Comparison of ENCODE assay signal across 23 cellular contexts in genomic region chr16:85990861-85991301, GRCh38.
DNase-seq lines count a peak whose midpoint lies in the region; ATAC-seq and TF ChIP-seq lines count a peak whose summit lies in the region.
"Had no signal": no experiment of that assay in that cellular context is flagged by ENCODE, and none has a peak within 500 bp of the region (broad histone marks: within the 10 kb centered on the region; RNA-seq: fewer than 3 reads in every experiment).

No MANE protein-coding gene starts in this region.

- no peaks in the 10 kb centered on the region for H3K36me3 ChIP-seq in endodermal cell (ENCODE audit: control insufficient read depth, insufficient read depth, low read length)
- H3K36me3 ChIP-seq: heart left ventricle, left ventricle myocardium inferior, stomach, transverse colon had no signal

- 89 to 100% methylated on average over 5 to 12 of the region's 12 CpGs for WGBS in endodermal cell (ENCODE audit: insufficient coverage in 1 of 2, insufficient read length in 1 of 2), 2 experiments

- H3K9ac ChIP-seq in endodermal cell (ENCODE audit: extremely low read depth, low read length, poor library complexity, severe bottlenecking), result no peak overlapping the region

- ATAC-seq in stimulated activated naive CD8-positive, alpha-beta T cell treated with anti-CD3 and anti-CD28 coated beads, Interleukin-15, Interleukin-2, amounts not matched to agents 100 U/mL and 50 U/mL, for 24 hours, result no peak
- peak; percentile 35 for ATAC-seq in GM21717 (IDR thresholded peaks at IDR 0.05; ENCODE audit: unreplicated experiment)
- ATAC-seq in activated T-helper 17 cell treated with anti-CD3 and anti-CD28 coated beads, Interleukin-2, amount 50 U/mL, for 72 hours (replicated peaks), result no peak
- ATAC-seq: CD8-positive, alpha-beta T cell; heart left ventricle had no signal

- H3K27ac Mint-ChIP-seq in stimulated activated naive CD8-positive, alpha-beta T cell treated with anti-CD3 and anti-CD28 coated beads, Interleukin-15, Interleukin-2, amounts not matched to agents 100 ng/mL and 50 ng/mL, for 24 hours, result peak overlapping the region; percentile 98
- no peak overlapping the region for H3K27ac Mint-ChIP-seq in endodermal cell
- H3K27ac Mint-ChIP-seq in activated T-helper 17 cell treated with anti-CD3 and anti-CD28 coated beads, Interleukin-2, amount 50 U/mL, for 72 hours, result no peak overlapping the region
- H3K27ac Mint-ChIP-seq: CD8-positive, alpha-beta T cell; dendritic cell treated with granulocyte-macrophage colony-stimulating factor and Interleukin-4, amounts not matched to agents 40 ng/mL and 50 ng/mL, for 4 days had no signal

- peaks cover 86% of the 10 kb centered on the region for H3K4me1 Mint-ChIP-seq in stimulated activated naive CD8-positive, alpha-beta T cell treated with anti-CD3 and anti-CD28 coated beads, Interleukin-15, Interleukin-2, amounts not matched to agents 100 ng/mL and 50 ng/mL, for 24 hours (ENCODE audit: low read depth)
- peaks cover 5% of the 10 kb centered on the region for H3K4me1 Mint-ChIP-seq in endodermal cell
- peaks cover 28% of the 10 kb centered on the region for H3K4me1 Mint-ChIP-seq in activated T-helper 17 cell treated with anti-CD3 and anti-CD28 coated beads, Interleukin-2, amount 50 U/mL, for 72 hours

- no peaks in the 10 kb centered on the region for H3K36me3 Mint-ChIP-seq in stimulated activated naive CD8-positive, alpha-beta T cell treated with anti-CD3 and anti-CD28 coated beads, Interleukin-15, Interleukin-2, amounts not matched to agents 100 ng/mL and 50 ng/mL, for 24 hours (ENCODE audit: low read depth)
- no peaks in the 10 kb centered on the region for H3K36me3 Mint-ChIP-seq in endodermal cell (ENCODE audit: low read depth)
- no peaks in the 10 kb centered on the region for H3K36me3 Mint-ChIP-seq in activated T-helper 17 cell treated with anti-CD3 and anti-CD28 coated beads, Interleukin-2, amount 50 U/mL, for 72 hours (ENCODE audit: low read depth)
- H3K36me3 Mint-ChIP-seq: CD8-positive, alpha-beta T cell had no signal

- no peaks in the 10 kb centered on the region for H3K9me3 ChIP-seq in endodermal cell (ENCODE audit: control insufficient read depth, low read length)
- H3K9me3 ChIP-seq: heart left ventricle, left ventricle myocardium inferior, stomach, transverse colon had no signal

- no peaks in the 10 kb centered on the region for H3K27me3 Mint-ChIP-seq in stimulated activated naive CD8-positive, alpha-beta T cell treated with anti-CD3 and anti-CD28 coated beads, Interleukin-15, Interleukin-2, amounts not matched to agents 100 ng/mL and 50 ng/mL, for 24 hours
- peaks cover 3% of the 10 kb centered on the region for H3K27me3 Mint-ChIP-seq in endodermal cell (ENCODE audit: insufficient read depth)
- H3K27me3 Mint-ChIP-seq in activated T-helper 17 cell treated with anti-CD3 and anti-CD28 coated beads, Interleukin-2, amount 50 U/mL, for 72 hours, result peaks cover 11% of the 10 kb centered on the region

- no peak for TF ChIP-seq CTCF in endodermal cell (conservative IDR thresholded peaks at IDR 0.05)

- no peak overlapping the region for H3K27ac ChIP-seq in endodermal cell (ENCODE audit: low read depth, low read length)
- H3K27ac ChIP-seq: heart left ventricle, left ventricle myocardium inferior, stomach, transverse colon had no signal

- H3K9me3 Mint-ChIP-seq in stimulated activated naive CD8-positive, alpha-beta T cell treated with anti-CD3 and anti-CD28 coated beads, Interleukin-15, Interleukin-2, amounts not matched to agents 100 ng/mL and 50 ng/mL, for 24 hours, result peaks cover 6% of the 10 kb centered on the region
- no peaks in the 10 kb centered on the region for H3K9me3 Mint-ChIP-seq in endodermal cell
- H3K9me3 Mint-ChIP-seq in activated T-helper 17 cell treated with anti-CD3 and anti-CD28 coated beads, Interleukin-2, amount 50 U/mL, for 72 hours, result no peaks in the 10 kb centered on the region
- H3K9me3 Mint-ChIP-seq: CD8-positive, alpha-beta T cell; dendritic cell treated with granulocyte-macrophage colony-stimulating factor and Interleukin-4, amounts not matched to agents 40 ng/mL and 50 ng/mL, for 4 days had no signal

- DNase-seq in stimulated activated naive CD8-positive, alpha-beta T cell treated with anti-CD3 and anti-CD28 coated beads, Interleukin-15, Interleukin-2, amounts not matched to agents 100 U/mL and 50 U/mL, for 24 hours, result no peak
- DNase-seq in endodermal cell, result peak; percentile 30
- no peak for DNase-seq in NCI-H2196 (lab: John Stamatoyannopoulos, UW; ENCODE audit: unreplicated experiment)
- no peak for DNase-seq in SKM-1 (lab: John Stamatoyannopoulos, UW; ENCODE audit: unreplicated experiment)
- no peak for DNase-seq in amygdala (lab: John Stamatoyannopoulos, UW)
- DNase-seq: activated T-cell treated with anti-CD3 and anti-CD28 coated beads, Interleukin-2, amount 50 U/mL, for 1 hour; CD8-positive, alpha-beta T cell; DMS153; GDM1; heart left ventricle; left ventricle myocardium inferior; NCI-H1436; OCI-M1; SHP77; stimulated activated CD4-positive, alpha-beta T cell treated with anti-CD3 and anti-CD28 coated beads, Interleukin-2, amount 100 ng/mL, for 48 hours; stomach; T-helper 1 cell; transverse colon had no signal

- no peak overlapping the region for H3K4me3 ChIP-seq in endodermal cell (ENCODE audit: low read length)
- H3K4me3 ChIP-seq: heart left ventricle, left ventricle myocardium inferior, smooth muscle cell, stomach, transverse colon had no signal

- H3K4me3 Mint-ChIP-seq in stimulated activated naive CD8-positive, alpha-beta T cell treated with anti-CD3 and anti-CD28 coated beads, Interleukin-15, Interleukin-2, amounts not matched to agents 100 ng/mL and 50 ng/mL, for 24 hours, result no peak overlapping the region
- H3K4me3 Mint-ChIP-seq in endodermal cell, result no peak overlapping the region
- H3K4me3 Mint-ChIP-seq in activated T-helper 17 cell treated with anti-CD3 and anti-CD28 coated beads, Interleukin-2, amount 50 U/mL, for 72 hours, result no peak overlapping the region
- H3K4me3 Mint-ChIP-seq: CD8-positive, alpha-beta T cell; dendritic cell treated with granulocyte-macrophage colony-stimulating factor and Interleukin-4, amounts not matched to agents 40 ng/mL and 50 ng/mL, for 4 days had no signal

- no peaks in the 10 kb centered on the region for H3K27me3 ChIP-seq in endodermal cell (ENCODE audit: control insufficient read depth, insufficient read depth, low read length, poor library complexity, severe bottlenecking)

- no peaks in the 10 kb centered on the region for H3K4me1 ChIP-seq in endodermal cell (ENCODE audit: control insufficient read depth, insufficient read depth, low read length)
